ENCODE assay signal across 8 cellular contexts in the genomic region with DNA sequence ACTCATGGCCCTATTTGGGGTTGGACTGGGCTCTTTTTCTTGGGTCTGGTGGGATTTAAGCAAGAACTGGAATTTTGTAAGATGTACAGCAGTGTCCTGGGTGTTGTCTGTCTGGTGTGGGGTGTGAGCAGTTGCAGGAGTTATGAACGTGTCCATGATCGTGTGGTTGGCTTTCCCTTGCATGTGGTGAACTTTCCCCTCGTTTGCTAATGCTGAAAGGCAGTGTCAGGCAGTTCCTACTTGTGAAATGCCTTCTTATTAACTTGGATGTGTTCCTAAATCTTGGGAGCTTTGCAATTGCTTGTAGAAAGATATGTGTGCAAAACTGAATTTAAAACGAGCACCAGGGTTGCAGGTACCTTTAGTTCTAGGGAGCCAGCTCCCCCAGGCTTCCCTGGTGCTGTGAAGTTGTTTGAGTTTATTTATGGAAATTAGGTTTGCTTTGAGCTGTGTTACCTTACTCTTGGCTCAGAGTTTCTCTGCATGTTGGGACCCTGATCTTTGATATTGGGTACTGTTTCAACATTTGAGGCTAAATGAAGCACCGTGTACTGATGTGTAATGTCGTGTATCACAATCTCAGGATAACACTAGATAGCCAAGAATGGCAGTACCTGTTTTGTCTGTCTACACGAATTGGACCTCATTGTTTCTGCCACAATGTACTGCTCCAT. TPM values are rescaled to one million over a fixed set of nuclear protein-coding genes. Genes with fewer than 3 reads are reported as not detected.
DNase-seq lines count a peak whose midpoint lies in the region; ATAC-seq, FAIRE-seq and TF ChIP-seq lines count a peak whose summit lies in the region.

No MANE protein-coding gene starts in this region.

- TF ChIP-seq CTCF in A549 (IDR thresholded peaks at IDR 0.05) (no peak), HCT116 (IDR thresholded peaks at IDR 0.05 in 2 of 3, conservative IDR thresholded peaks at IDR 0.05 in 1 of 3; ENCODE audit: borderline replicate concordance in 1 of 3, insufficient read depth in 1 of 3, low read depth in 2 of 3, low read length in 2 of 3) (no peak)

- H3K4me3 ChIP-seq in A549 (peak overlapping the region; percentile 64), HCT116 (replicated peaks in 1 of 2; ENCODE audit: low read depth in 1 of 2, low read length in 2 of 2) (peak overlapping the region; percentile 91 to 94), iPS-20b (ENCODE audit: low read length) (peak overlapping the region; percentile 87)

- no peaks in the 10 kb centered on the region for H3K9me3 ChIP-seq in A549
- no peaks in the 10 kb centered on the region for H3K9me3 ChIP-seq in HCT116 (ENCODE audit: control insufficient read depth in 1 of 2, insufficient read depth in 1 of 2, low read depth in 1 of 2, low read length in 2 of 2)
- H3K9me3 ChIP-seq in iPS-20b (ENCODE audit: insufficient read depth, low read depth, low read length) = no peaks in the 10 kb centered on the region

- peak overlapping the region; percentile 93 for H3K4me3 Mint-ChIP-seq in activated naive CD8-positive, alpha-beta T cell treated with anti-CD3 and anti-CD28 coated beads, Interleukin-2, amount 10 ng/mL, durations not matched to agents 7 days and 5 days
- peak overlapping the region; percentile 99 for H3K4me3 Mint-ChIP-seq in stimulated activated naive CD8-positive, alpha-beta T cell treated with anti-CD3 and anti-CD28 coated beads, Interleukin-15, Interleukin-2, amounts not matched to agents 100 ng/mL and 50 ng/mL, for 24 hours

- H4K20me1 ChIP-seq in HCT116 (ENCODE audit: insufficient read depth) = no peaks in the 10 kb centered on the region

- peaks cover 11% of the 10 kb centered on the region for H3K79me2 ChIP-seq in HCT116 (ENCODE audit: insufficient read depth, low read length)

- peaks cover 1% of the 10 kb centered on the region for H3K36me3 Mint-ChIP-seq in activated naive CD8-positive, alpha-beta T cell treated with anti-CD3 and anti-CD28 coated beads, Interleukin-2, amount 10 ng/mL, durations not matched to agents 7 days and 5 days
- H3K36me3 Mint-ChIP-seq in stimulated activated naive CD8-positive, alpha-beta T cell treated with anti-CD3 and anti-CD28 coated beads, Interleukin-15, Interleukin-2, amounts not matched to agents 100 ng/mL and 50 ng/mL, for 24 hours (ENCODE audit: low read depth) = peaks cover 4% of the 10 kb centered on the region

- TF ChIP-seq RAD21 in A549 (conservative IDR thresholded peaks at IDR 0.05 in 1 of 2, IDR thresholded peaks at IDR 0.05 in 1 of 2) = no peak
- TF ChIP-seq RAD21 in HCT116 (IDR thresholded peaks at IDR 0.05; ENCODE audit: low read depth) = no peak

- peak overlapping the region; percentile 94 for H3K27ac Mint-ChIP-seq in activated naive CD8-positive, alpha-beta T cell treated with anti-CD3 and anti-CD28 coated beads, Interleukin-2, amount 10 ng/mL, durations not matched to agents 7 days and 5 days
- H3K27ac Mint-ChIP-seq in stimulated activated naive CD8-positive, alpha-beta T cell treated with anti-CD3 and anti-CD28 coated beads, Interleukin-15, Interleukin-2, amounts not matched to agents 100 ng/mL and 50 ng/mL, for 24 hours = peak overlapping the region; percentile 92

- peak; percentile 14 to 30; a peak in 2 of 6 replicates for ATAC-seq in A549
- ATAC-seq in HCT116 = no peak
- no peak for ATAC-seq in activated naive CD8-positive, alpha-beta T cell treated with anti-CD3 and anti-CD28 coated beads, Interleukin-2, amount 10 ng/mL, durations not matched to agents 7 days and 5 days (ENCODE audit: low read depth)
- ATAC-seq in GM21723 (IDR thresholded peaks at IDR 0.05; ENCODE audit: unreplicated experiment) = no peak

- no peak for DNase-seq in A549 (ENCODE audit: low read depth in 1 of 2, low spot score in 1 of 2)
- no peak for DNase-seq in HCT116 (ENCODE audit: low read depth, low spot score)
- no peak for DNase-seq in activated naive CD8-positive, alpha-beta T cell treated with anti-CD3 and anti-CD28 coated beads, Interleukin-2, amount 10 ng/mL, durations not matched to agents 7 days and 5 days
- DNase-seq in A172 (ENCODE audit: low spot score) = no peak
- no peak for DNase-seq in NCI-H748 treated with DMSO at 0.1 percent for 48 hours (lab: John Stamatoyannopoulos, UW)

- intact Hi-C loops in HCT116 (cut with micrococcal nuclease) = no loop called here

- H3K9me3 Mint-ChIP-seq in activated naive CD8-positive, alpha-beta T cell treated with anti-CD3 and anti-CD28 coated beads, Interleukin-2, amount 10 ng/mL, durations not matched to agents 7 days and 5 days = no peaks in the 10 kb centered on the region
- H3K9me3 Mint-ChIP-seq in stimulated activated naive CD8-positive, alpha-beta T cell treated with anti-CD3 and anti-CD28 coated beads, Interleukin-15, Interleukin-2, amounts not matched to agents 100 ng/mL and 50 ng/mL, for 24 hours = no peaks in the 10 kb centered on the region

- 30% methylated on average over 7 of the region's 7 CpGs for WGBS in A549 (ENCODE audit: missing lambda C conversion rate)

- H3K27me3 ChIP-seq in HCT116 (ENCODE audit: insufficient read depth, low read length) (peaks cover 18% of the 10 kb centered on the region), iPS-20b (ENCODE audit: insufficient read depth, low read length) (peaks cover 2% of the 10 kb centered on the region; the same call in 1 of the 2 replicates)

- no peak for TF ChIP-seq EP300 in A549 (IDR thresholded peaks at IDR 0.05)

- BruUV-seq in HCT116 (replicated peaks; lab: Mats Ljungman, UMichigan) = no TSS peak

- peak overlapping the region; percentile 71 to 87 for H3K27ac ChIP-seq in A549
- no peak overlapping the region; the same call in 1 of the 2 replicates for H3K27ac ChIP-seq in HCT116 (ENCODE audit: low read depth, low read length)
- H3K27ac ChIP-seq in iPS-20b (ENCODE audit: low read length) = peak overlapping the region; percentile 67

- RAD21 ChIA-PET in HCT116 (lab: Charles Lee; ENCODE audit: low non-redundant PET in 1 of 2, low total read pairs in 2 of 2, uncharacterized antibody in 2 of 2, unreplicated experiment in 2 of 2) = no interaction called here

- FAIRE-seq in A549 (lab: Jason Lieb, UNC) = no peak

- H3K4me1 Mint-ChIP-seq in activated naive CD8-positive, alpha-beta T cell treated with anti-CD3 and anti-CD28 coated beads, Interleukin-2, amount 10 ng/mL, durations not matched to agents 7 days and 5 days = peaks cover 10% of the 10 kb centered on the region
- H3K4me1 Mint-ChIP-seq in stimulated activated naive CD8-positive, alpha-beta T cell treated with anti-CD3 and anti-CD28 coated beads, Interleukin-15, Interleukin-2, amounts not matched to agents 100 ng/mL and 50 ng/mL, for 24 hours (ENCODE audit: low read depth) = peaks cover 30% of the 10 kb centered on the region

- TF ChIP-seq POLR2A in A549 (IDR thresholded peaks at IDR 0.05; ENCODE audit: low read length) = no peak
- no peak for TF ChIP-seq POLR2A in HCT116 (IDR thresholded peaks at IDR 0.05; ENCODE audit: borderline replicate concordance, extremely low read depth, insufficient read depth, insufficient read length)

- H3K27me3 Mint-ChIP-seq in activated naive CD8-positive, alpha-beta T cell treated with anti-CD3 and anti-CD28 coated beads, Interleukin-2, amount 10 ng/mL, durations not matched to agents 7 days and 5 days = peaks cover 14% of the 10 kb centered on the region
- H3K27me3 Mint-ChIP-seq in stimulated activated naive CD8-positive, alpha-beta T cell treated with anti-CD3 and anti-CD28 coated beads, Interleukin-15, Interleukin-2, amounts not matched to agents 100 ng/mL and 50 ng/mL, for 24 hours = peaks cover 10% of the 10 kb centered on the region

- CTCF ChIA-PET in A549 (lab: Yijun Ruan, JAX) (interaction anchor here (1.2 to 1.4 kb wide), 2 partner anchors 15 to 207 kb away, joined by 3 read pairs; no protein-coding TSS in a partner anchor), HCT116 (lab: Charles Lee) (no interaction called here)

- H3K36me3 ChIP-seq in HCT116 (ENCODE audit: control insufficient read depth in 1 of 2, insufficient read depth in 2 of 2, low read length in 2 of 2) (no peaks in the 10 kb centered on the region), iPS-20b (ENCODE audit: insufficient read depth, low read depth, low read length) (0 out of 2 replicates have a peak, but pooled peaks cover 2% of the 10 kb centered on the region)

- POLR2A ChIA-PET in A549 (lab: Yijun Ruan, JAX) (no interaction called here), HCT116 (lab: Charles Lee) (no interaction called here)
- POLR2A ChIA-PET in activated naive CD8-positive, alpha-beta T cell treated with anti-CD3 and anti-CD28 coated beads, Interleukin-2, amount 10 ng/mL, durations not matched to agents 7 days and 5 days (lab: Charles Lee) = interaction anchor here (0.6 to 1.4 kb wide), 2 partner anchors 36 to 54 kb away, joined by 4 to 7 read pairs; a partner anchor contains a TSS

- no peaks in the 10 kb centered on the region for H3K9me2 ChIP-seq in HCT116 (ENCODE audit: insufficient read depth)

- no peak overlapping the region for H2AFZ ChIP-seq in HCT116 (ENCODE audit: low read depth, low read length, poor library complexity, severe bottlenecking)

- H3K4me2 ChIP-seq in A549 = peak overlapping the region; percentile 86
- peak overlapping the region; percentile 72 for H3K4me2 ChIP-seq in HCT116 (ENCODE audit: low read length)

- peak overlapping the region; percentile 81 for H3K9ac ChIP-seq in HCT116 (ENCODE audit: low read length)
- peak overlapping the region; percentile 91 for H3K9ac ChIP-seq in iPS-20b (ENCODE audit: low read depth, low read length)

- H3K4me1 ChIP-seq in A549 (peaks cover 8% of the 10 kb centered on the region; the same call in 1 of the 3 replicates), HCT116 (ENCODE audit: control insufficient read depth in 1 of 2, insufficient read depth in 2 of 2, low read length in 2 of 2) (peaks cover 0 to 10% of the 10 kb centered on the region in 2 experiments; a peak in 2 of 4 replicates), iPS-20b (ENCODE audit: insufficient read depth, low read length) (peaks cover 6% of the 10 kb centered on the region; the same call in 1 of the 2 replicates)

TF ChIP-seq in HCT116, 20 proteins besides CTCF, POLR2A, EP300 and RAD21 (continues in another document):
- TF ChIP-seq CEBPB (IDR thresholded peaks at IDR 0.05; ENCODE audit: low read depth) = no peak
- TF ChIP-seq POLR2AphosphoS5 (IDR thresholded peaks at IDR 0.05; ENCODE audit: low read depth, low read length) = no peak
- TF ChIP-seq TCF7L2 (IDR thresholded peaks at IDR 0.05; ENCODE audit: borderline replicate concordance, extremely low read depth, insufficient read depth, insufficient read length) = no peak

RNA-seq across cellular contexts. Expression of a gene that starts 35.8 kb away (rescaled TPM):
- polyA plus RNA-seq in A549 (2011; rRNA removed) (102 and 121 TPM in 2 replicates), A549 (2017; fragmentation: RNase III; extraction: RNeasy Plus Mini Kit Qiagen cat#74134 plus additional on column Dnase treatment) (80.1 to 112 TPM (median 103 TPM) in 3 replicates)
- polyA plus RNA-seq in A549 (2012; cell fraction: cytosol; rRNA removed) = 21.7 and 28.8 TPM in 2 replicates
- polyA plus RNA-seq in A549 (2012; cell fraction: nucleus; rRNA removed) = 19.5 and 22.1 TPM in 2 replicates
- 64.9 and 68.7 TPM in 2 replicates for polyA minus RNA-seq in A549 (2011; rRNA and poly(A)+ RNA removed)
- total RNA-seq in HCT116 (2021; ENCODE audit: unreplicated experiment) = 83.7 TPM
- polyA plus RNA-seq in HCT116 (2012) = 39.6 and 47.1 TPM in 2 replicates
- 10 to 100 TPM; 32.6 to 37.0 TPM for total RNA-seq in activated naive CD8-positive, alpha-beta T cell treated with anti-CD3 and anti-CD28 coated beads, Interleukin-2, amount 10 ng/mL, durations not matched to agents 7 days and 5 days
- total RNA-seq in A172 (2014; rRNA removed; shearing (Covaris generic)) = 98.1 and 105 TPM in 2 replicates

Comparison
In these comparisons a context has a peak if more than half of its experiments do, and no peak if none do; other contexts are left out.
1. ATAC-seq: peak in A549 (2 of 2); none in HCT116 (single experiment), activated naive CD8-positive, alpha-beta T cell treated with anti-CD3 and anti-CD28 coated beads, Interleukin-2, amount 10 ng/mL, durations not matched to agents 7 days and 5 days (single experiment) and GM21723 (single experiment).
2. Peak in every context shown above with its lines, with median percentiles within 50 percentile points of each other: H3K4me3 ChIP-seq.